3 cellular contexts compared by ENCODE assay signal in genomic region chr1:196698993-196699392, GRCh38.
TF ChIP-seq lines count a peak whose summit lies in the region.

No MANE protein-coding gene starts in this region.

TF ChIP-seq in IMR-90, 13 proteins besides CTCF, POLR2A, EP300 and RAD21:
- TF ChIP-seq SMC3 (IDR thresholded peaks at IDR 0.05; ENCODE audit: low read depth, low read length), result no peak
- no peak for TF ChIP-seq RCOR1 (IDR thresholded peaks at IDR 0.05; ENCODE audit: insufficient replicate concordance, low read length)
- no peak for TF ChIP-seq RFX5 (IDR thresholded peaks at IDR 0.05; ENCODE audit: low read depth, low read length)
- TF ChIP-seq MXI1 (IDR thresholded peaks at IDR 0.05; ENCODE audit: borderline replicate concordance, low read depth, low read length), result no peak
- peak; percentile 72 for TF ChIP-seq CEBPB (IDR thresholded peaks at IDR 0.05; ENCODE audit: low read depth, low read length)
- TF ChIP-seq FOS (IDR thresholded peaks at IDR 0.05; ENCODE audit: low read depth, low read length), result no peak
- TF ChIP-seq CHD1 (IDR thresholded peaks at IDR 0.05; ENCODE audit: low read depth, low read length), result no peak
- TF ChIP-seq, protein P1, sequence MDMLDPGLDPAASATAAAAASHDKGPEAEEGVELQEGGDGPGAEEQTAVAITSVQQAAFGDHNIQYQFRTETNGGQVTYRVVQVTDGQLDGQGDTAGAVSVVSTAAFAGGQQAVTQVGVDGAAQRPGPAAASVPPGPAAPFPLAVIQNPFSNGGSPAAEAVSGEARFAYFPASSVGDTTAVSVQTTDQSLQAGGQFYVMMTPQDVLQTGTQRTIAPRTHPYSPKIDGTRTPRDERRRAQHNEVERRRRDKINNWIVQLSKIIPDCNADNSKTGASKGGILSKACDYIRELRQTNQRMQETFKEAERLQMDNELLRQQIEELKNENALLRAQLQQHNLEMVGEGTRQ (IDR thresholded peaks at IDR 0.05; ENCODE audit: low read depth, low read length), result no peak

TF ChIP-seq in K562, 482 proteins besides CTCF, POLR2A, EP300 and RAD21:
- TF ChIP-seq HNRNPUL1 (IDR thresholded peaks at IDR 0.05; ENCODE audit: low read length) (no peak), SAP30 (IDR thresholded peaks at IDR 0.05; ENCODE audit: borderline replicate concordance, insufficient read depth, low read depth, low read length, poor library complexity, severe bottlenecking) (no peak), ZNF696 (CRISPR knock-in tag; conservative IDR thresholded peaks at IDR 0.05) (no peak), U2AF1 (optimal IDR thresholded peaks at IDR 0.05; ENCODE audit: low read depth, low read length) (no peak), EP400 (IDR thresholded peaks at IDR 0.05) (no peak), CEBPG (CRISPR knock-in tag; IDR thresholded peaks at IDR 0.05) (no peak), CEBPG (tag; conservative IDR thresholded peaks at IDR 0.05 in 1 of 2, IDR thresholded peaks at IDR 0.05 in 1 of 2) (peak in 1 of 2 experiments; percentile 27; a peak in 1 of 4 replicates), POLR2AphosphoS5 (IDR thresholded peaks at IDR 0.05; ENCODE audit: control insufficient read depth, insufficient read depth, low read depth, low read length) (no peak), JUND (IDR thresholded peaks at IDR 0.05; ENCODE audit: borderline replicate concordance, low read depth, low read length) (no peak), JUND (tag; IDR thresholded peaks at IDR 0.05; ENCODE audit: borderline replicate concordance, low read depth, low read length) (no peak), RFX1 (IDR thresholded peaks at IDR 0.05) (no peak), HDAC2 (IDR thresholded peaks at IDR 0.05) (no peak), RUNX1 (IDR thresholded peaks at IDR 0.05; ENCODE audit: low read depth) (no peak), KLF1 (tag; IDR thresholded peaks at IDR 0.05) (no peak), CEBPB (tag; IDR thresholded peaks at IDR 0.05) (peak; percentile 61; the same call in 1 of the 2 replicates), MBD2 (IDR thresholded peaks at IDR 0.05; ENCODE audit: borderline replicate concordance, low read depth) (no peak), ZNF639 (CRISPR knock-in tag; conservative IDR thresholded peaks at IDR 0.05 in 1 of 2, IDR thresholded peaks at IDR 0.05 in 1 of 2) (no peak)
- TF ChIP-seq, protein P2, sequence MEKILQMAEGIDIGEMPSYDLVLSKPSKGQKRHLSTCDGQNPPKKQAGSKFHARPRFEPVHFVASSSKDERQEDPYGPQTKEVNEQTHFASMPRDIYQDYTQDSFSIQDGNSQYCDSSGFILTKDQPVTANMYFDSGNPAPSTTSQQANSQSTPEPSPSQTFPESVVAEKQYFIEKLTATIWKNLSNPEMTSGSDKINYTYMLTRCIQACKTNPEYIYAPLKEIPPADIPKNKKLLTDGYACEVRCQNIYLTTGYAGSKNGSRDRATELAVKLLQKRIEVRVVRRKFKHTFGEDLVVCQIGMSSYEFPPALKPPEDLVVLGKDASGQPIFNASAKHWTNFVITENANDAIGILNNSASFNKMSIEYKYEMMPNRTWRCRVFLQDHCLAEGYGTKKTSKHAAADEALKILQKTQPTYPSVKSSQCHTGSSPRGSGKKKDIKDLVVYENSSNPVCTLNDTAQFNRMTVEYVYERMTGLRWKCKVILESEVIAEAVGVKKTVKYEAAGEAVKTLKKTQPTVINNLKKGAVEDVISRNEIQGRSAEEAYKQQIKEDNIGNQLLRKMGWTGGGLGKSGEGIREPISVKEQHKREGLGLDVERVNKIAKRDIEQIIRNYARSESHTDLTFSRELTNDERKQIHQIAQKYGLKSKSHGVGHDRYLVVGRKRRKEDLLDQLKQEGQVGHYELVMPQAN (IDR thresholded peaks at IDR 0.05; ENCODE audit: borderline replicate concordance), result no peak

TF ChIP-seq in WTC11, 78 proteins besides CTCF, POLR2A, EP300 and RAD21:
- TF ChIP-seq TEAD4 (CRISPR knock-in tag; IDR thresholded peaks at IDR 0.05) (no peak), ETV6 (CRISPR knock-in tag; IDR thresholded peaks at IDR 0.05) (no peak), STAT6 (CRISPR knock-in tag; conservative IDR thresholded peaks at IDR 0.05; ENCODE audit: low read depth) (no peak), ZNF396 (CRISPR knock-in tag; IDR thresholded peaks at IDR 0.05; ENCODE audit: borderline replicate concordance) (no peak), ERG (CRISPR knock-in tag; IDR thresholded peaks at IDR 0.05) (no peak), ZNF138 (CRISPR knock-in tag; conservative IDR thresholded peaks at IDR 0.05) (no peak), NR2C2 (CRISPR knock-in tag; IDR thresholded peaks at IDR 0.05) (no peak), FOXJ3 (CRISPR knock-in tag; IDR thresholded peaks at IDR 0.05; ENCODE audit: borderline replicate concordance) (no peak), KAT7 (CRISPR knock-in tag; IDR thresholded peaks at IDR 0.05; ENCODE audit: borderline replicate concordance) (no peak), JAZF1 (CRISPR knock-in tag; IDR thresholded peaks at IDR 0.05) (no peak), ZNF423 (CRISPR knock-in tag; IDR thresholded peaks at IDR 0.05) (no peak), ZNF263 (CRISPR knock-in tag; IDR thresholded peaks at IDR 0.05; ENCODE audit: low read depth) (no peak), SP1 (CRISPR knock-in tag; conservative IDR thresholded peaks at IDR 0.05) (no peak)
- TF ChIP-seq, protein P3, sequence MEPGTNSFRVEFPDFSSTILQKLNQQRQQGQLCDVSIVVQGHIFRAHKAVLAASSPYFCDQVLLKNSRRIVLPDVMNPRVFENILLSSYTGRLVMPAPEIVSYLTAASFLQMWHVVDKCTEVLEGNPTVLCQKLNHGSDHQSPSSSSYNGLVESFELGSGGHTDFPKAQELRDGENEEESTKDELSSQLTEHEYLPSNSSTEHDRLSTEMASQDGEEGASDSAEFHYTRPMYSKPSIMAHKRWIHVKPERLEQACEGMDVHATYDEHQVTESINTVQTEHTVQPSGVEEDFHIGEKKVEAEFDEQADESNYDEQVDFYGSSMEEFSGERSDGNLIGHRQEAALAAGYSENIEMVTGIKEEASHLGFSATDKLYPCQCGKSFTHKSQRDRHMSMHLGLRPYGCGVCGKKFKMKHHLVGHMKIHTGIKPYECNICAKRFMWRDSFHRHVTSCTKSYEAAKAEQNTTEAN (CRISPR knock-in tag; IDR thresholded peaks at IDR 0.05), result no peak
- TF ChIP-seq, protein P4, sequence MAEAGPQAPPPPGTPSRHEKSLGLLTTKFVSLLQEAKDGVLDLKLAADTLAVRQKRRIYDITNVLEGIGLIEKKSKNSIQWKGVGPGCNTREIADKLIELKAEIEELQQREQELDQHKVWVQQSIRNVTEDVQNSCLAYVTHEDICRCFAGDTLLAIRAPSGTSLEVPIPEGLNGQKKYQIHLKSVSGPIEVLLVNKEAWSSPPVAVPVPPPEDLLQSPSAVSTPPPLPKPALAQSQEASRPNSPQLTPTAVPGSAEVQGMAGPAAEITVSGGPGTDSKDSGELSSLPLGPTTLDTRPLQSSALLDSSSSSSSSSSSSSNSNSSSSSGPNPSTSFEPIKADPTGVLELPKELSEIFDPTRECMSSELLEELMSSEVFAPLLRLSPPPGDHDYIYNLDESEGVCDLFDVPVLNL (CRISPR knock-in tag; IDR thresholded peaks at IDR 0.05; ENCODE audit: borderline replicate concordance, low read depth), result no peak
